In the genomic region with DNA sequence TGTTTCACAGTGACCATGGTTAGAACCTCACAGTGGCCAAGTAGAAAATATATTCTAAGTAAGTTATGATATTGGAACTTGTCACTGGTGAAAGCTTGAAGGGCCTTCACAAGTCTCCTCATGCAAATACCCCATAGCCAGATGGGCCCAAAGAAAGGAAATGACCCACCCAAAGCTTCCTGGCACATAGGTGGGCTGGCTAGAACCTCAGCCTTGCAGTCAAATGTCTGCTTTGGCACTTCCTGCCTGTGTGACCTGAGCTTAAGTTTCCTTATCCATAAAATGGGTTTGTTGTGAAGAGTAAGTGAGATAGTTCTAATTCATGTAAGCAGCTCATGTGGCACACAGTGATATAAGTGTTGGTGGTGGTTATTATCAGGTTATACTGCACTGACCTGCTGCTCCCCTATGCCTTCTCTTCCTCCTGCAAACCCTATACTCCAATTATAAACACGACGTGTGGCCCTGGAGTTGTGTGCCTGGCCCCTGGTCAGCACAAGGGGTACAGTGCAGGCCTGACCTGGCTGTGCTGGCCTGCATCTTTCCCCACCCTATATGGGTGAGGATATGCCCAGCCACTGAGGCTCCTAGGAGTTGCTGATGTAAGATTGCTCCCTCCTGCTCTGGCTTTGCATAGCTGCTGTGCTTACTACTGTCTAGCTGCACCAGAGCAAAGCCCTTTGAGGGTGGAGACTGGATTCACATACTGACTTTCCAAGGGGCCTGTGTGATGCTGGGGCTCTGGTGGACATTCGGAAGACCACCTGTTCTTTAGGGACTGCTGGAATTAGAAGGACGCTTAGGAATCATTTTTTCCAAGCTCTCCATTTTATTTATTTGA, we compare ENCODE assay signal across 1 cellular context.
TF ChIP-seq lines count a peak whose summit lies in the region.

No MANE protein-coding gene starts in this region.

TF ChIP-seq in A549, 52 proteins besides CTCF, POLR2A, EP300 and RAD21 (continued from another document):
- TF ChIP-seq POLR2AphosphoS2 (conservative IDR thresholded peaks at IDR 0.05; ENCODE audit: low read length) (peak; percentile 80; the same call in 1 of the 2 replicates), PHF8 (IDR thresholded peaks at IDR 0.05; ENCODE audit: borderline replicate concordance, low read depth) (no peak), BHLHE40 (IDR thresholded peaks at IDR 0.05; ENCODE audit: low read depth, low read length) (no peak), RFX5 (IDR thresholded peaks at IDR 0.05) (no peak), MYC (IDR thresholded peaks at IDR 0.05; ENCODE audit: borderline replicate concordance, low read length) (no peak), RARB (CRISPR knock-in tag; IDR thresholded peaks at IDR 0.05) (no peak; the same call in 1 of the 2 replicates), CHD4 (IDR thresholded peaks at IDR 0.05; ENCODE audit: borderline replicate concordance) (no peak), NPAS2 (CRISPR knock-in tag; IDR thresholded peaks at IDR 0.05; ENCODE audit: borderline replicate concordance) (no peak), SREBF2 (IDR thresholded peaks at IDR 0.05) (no peak), GATA3 (IDR thresholded peaks at IDR 0.05; ENCODE audit: borderline replicate concordance) (no peak)
- TF ChIP-seq, protein P1, sequence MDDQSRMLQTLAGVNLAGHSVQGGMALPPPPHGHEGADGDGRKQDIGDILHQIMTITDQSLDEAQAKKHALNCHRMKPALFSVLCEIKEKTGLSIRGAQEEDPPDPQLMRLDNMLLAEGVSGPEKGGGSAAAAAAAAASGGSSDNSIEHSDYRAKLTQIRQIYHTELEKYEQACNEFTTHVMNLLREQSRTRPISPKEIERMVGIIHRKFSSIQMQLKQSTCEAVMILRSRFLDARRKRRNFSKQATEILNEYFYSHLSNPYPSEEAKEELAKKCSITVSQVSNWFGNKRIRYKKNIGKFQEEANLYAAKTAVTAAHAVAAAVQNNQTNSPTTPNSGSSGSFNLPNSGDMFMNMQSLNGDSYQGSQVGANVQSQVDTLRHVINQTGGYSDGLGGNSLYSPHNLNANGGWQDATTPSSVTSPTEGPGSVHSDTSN (IDR thresholded peaks at IDR 0.05) = peak; percentile 64
- TF ChIP-seq, protein P2, sequence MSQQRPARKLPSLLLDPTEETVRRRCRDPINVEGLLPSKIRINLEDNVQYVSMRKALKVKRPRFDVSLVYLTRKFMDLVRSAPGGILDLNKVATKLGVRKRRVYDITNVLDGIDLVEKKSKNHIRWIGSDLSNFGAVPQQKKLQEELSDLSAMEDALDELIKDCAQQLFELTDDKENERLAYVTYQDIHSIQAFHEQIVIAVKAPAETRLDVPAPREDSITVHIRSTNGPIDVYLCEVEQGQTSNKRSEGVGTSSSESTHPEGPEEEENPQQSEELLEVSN (IDR thresholded peaks at IDR 0.05; ENCODE audit: borderline replicate concordance, low read depth) = no peak
- TF ChIP-seq, protein P3, sequence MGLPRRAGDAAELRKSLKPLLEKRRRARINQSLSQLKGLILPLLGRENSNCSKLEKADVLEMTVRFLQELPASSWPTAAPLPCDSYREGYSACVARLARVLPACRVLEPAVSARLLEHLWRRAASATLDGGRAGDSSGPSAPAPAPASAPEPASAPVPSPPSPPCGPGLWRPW (IDR thresholded peaks at IDR 0.05) = no peak
- TF ChIP-seq, protein P4, sequence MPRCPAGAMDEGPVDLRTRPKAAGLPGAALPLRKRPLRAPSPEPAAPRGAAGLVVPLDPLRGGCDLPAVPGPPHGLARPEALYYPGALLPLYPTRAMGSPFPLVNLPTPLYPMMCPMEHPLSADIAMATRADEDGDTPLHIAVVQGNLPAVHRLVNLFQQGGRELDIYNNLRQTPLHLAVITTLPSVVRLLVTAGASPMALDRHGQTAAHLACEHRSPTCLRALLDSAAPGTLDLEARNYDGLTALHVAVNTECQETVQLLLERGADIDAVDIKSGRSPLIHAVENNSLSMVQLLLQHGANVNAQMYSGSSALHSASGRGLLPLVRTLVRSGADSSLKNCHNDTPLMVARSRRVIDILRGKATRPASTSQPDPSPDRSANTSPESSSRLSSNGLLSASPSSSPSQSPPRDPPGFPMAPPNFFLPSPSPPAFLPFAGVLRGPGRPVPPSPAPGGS (IDR thresholded peaks at IDR 0.05) = no peak
